Comparison of ENCODE assay signal across 21 cellular contexts in genomic region chr18:10450986-10451385, GRCh38. TPM values are rescaled to one million over a fixed set of nuclear protein-coding genes. Genes with fewer than 3 reads are reported as not detected.
A peak's percentile ranks its signal among the peaks of the same experiment; 100 is the strongest.
DNase-seq lines count a peak whose midpoint lies in the region; ATAC-seq and TF ChIP-seq lines count a peak whose summit lies in the region.
"Had no signal": no experiment of that assay in that cellular context is flagged by ENCODE, and none has a peak within 500 bp of the region (broad histone marks: within the 10 kb centered on the region; RNA-seq: fewer than 3 reads in every experiment).

No MANE protein-coding gene starts in this region.

- H3K23ac ChIP-seq in trophoblast cell (ENCODE audit: low read length): no peak overlapping the region

- no peak overlapping the region for H2BK12ac ChIP-seq in trophoblast cell (ENCODE audit: low read length)

- no peak overlapping the region for H2BK5ac ChIP-seq in trophoblast cell (ENCODE audit: low read depth, low read length, poor library complexity)

- H3K4ac ChIP-seq in trophoblast cell (ENCODE audit: low read depth, low read length): no peak overlapping the region

- no peak overlapping the region for H4K91ac ChIP-seq in trophoblast cell (ENCODE audit: low read depth, low read length)

- H3K18ac ChIP-seq in trophoblast cell (ENCODE audit: low read length): no peak overlapping the region

- no peaks in the 10 kb centered on the region for H3K36me3 Mint-ChIP-seq in Calu3 (ENCODE audit: insufficient read depth, unreplicated experiment)
- H3K36me3 Mint-ChIP-seq: CD4-positive, alpha-beta memory T cell; CD4-positive, CD25-positive, alpha-beta regulatory T cell; CD8-positive, alpha-beta memory T cell had no signal

- intact Hi-C loops in Calu3 (cut with micrococcal nuclease; ENCODE audit: unreplicated experiment): no loop called here

- peaks cover 100% of the 10 kb centered on the region for H3K27me3 Mint-ChIP-seq in Calu3 (ENCODE audit: unreplicated experiment)

- H3K9me3 ChIP-seq in trophoblast cell (ENCODE audit: insufficient read depth, low read depth, low read length): peaks cover 3% of the 10 kb centered on the region
- H3K9me3 ChIP-seq: BE2C, BLaER1 had no signal

- H3K79me1 ChIP-seq in trophoblast cell (ENCODE audit: low read length): peaks cover 3% of the 10 kb centered on the region

- no peak overlapping the region for H3K4me3 Mint-ChIP-seq in Calu3 (ENCODE audit: low read depth, unreplicated experiment)
- H3K4me3 Mint-ChIP-seq: CD4-positive, alpha-beta memory T cell; CD4-positive, CD25-positive, alpha-beta regulatory T cell; CD8-positive, alpha-beta memory T cell had no signal

- no peaks in the 10 kb centered on the region for H3K4me1 Mint-ChIP-seq in Calu3 (ENCODE audit: low read depth, unreplicated experiment)

- TF ChIP-seq CTCF in Calu3 (IDR thresholded peaks at IDR 0.05; ENCODE audit: unreplicated experiment): no peak

- H4K12ac ChIP-seq in trophoblast cell (ENCODE audit: low read depth, low read length): no peak overlapping the region

- DNase-seq in EH (ENCODE audit: low read depth): peak; percentile 16
- peak; percentile 81 to 96 for DNase-seq in trophoblast cell
- no peak for DNase-seq in Calu3
- DNase-seq in T-helper 1 cell: no peak
- DNase-seq: 8988T; ACHN; BE2C; C1 segment of cervical spinal cord; CD4-positive, alpha-beta memory T cell; CD4-positive, CD25-positive, alpha-beta regulatory T cell; CD8-positive, alpha-beta memory T cell; COR-L47; DMS79 treated with DMSO at 0.1 percent for 48 hours; EL; GDM1 had no signal

- H2AFZ ChIP-seq in trophoblast cell (ENCODE audit: insufficient read depth, low read length, poor library complexity): no peak overlapping the region

- no peak overlapping the region for H3K27ac Mint-ChIP-seq in Calu3 (ENCODE audit: unreplicated experiment)
- H3K27ac Mint-ChIP-seq: CD14-positive monocyte; CD4-positive, alpha-beta memory T cell; CD4-positive, CD25-positive, alpha-beta regulatory T cell; CD8-positive, alpha-beta memory T cell had no signal

- H2BK120ac ChIP-seq in trophoblast cell (ENCODE audit: insufficient read depth, low read length, poor library complexity): no peak overlapping the region

- WGBS in trophoblast cell (ENCODE audit: extremely low coverage, insufficient coverage, insufficient read length): no CpG with 5 or more reads among the region's 2 CpGs

- H3K36me3 ChIP-seq in trophoblast cell (ENCODE audit: control insufficient read depth in 1 of 2, insufficient read depth in 2 of 2, low read length in 2 of 2): no peaks in the 10 kb centered on the region
- H3K36me3 ChIP-seq: BE2C, BLaER1 had no signal

- ATAC-seq in GM18520 (IDR thresholded peaks at IDR 0.05; ENCODE audit: unreplicated experiment): no peak
- ATAC-seq: GM12878 had no signal

- CTCF ChIA-PET in Calu3 (lab: Charles Lee): no interaction called here

- no peak overlapping the region for H3K4me2 ChIP-seq in trophoblast cell (ENCODE audit: low read length)
- H3K4me2 ChIP-seq: BLaER1 had no signal

- H3K79me2 ChIP-seq in trophoblast cell (ENCODE audit: control insufficient read depth, insufficient read depth, low read length, poor library complexity): peaks cover 2% of the 10 kb centered on the region

- no peaks in the 10 kb centered on the region for H3K9me3 Mint-ChIP-seq in Calu3 (ENCODE audit: low read depth, unreplicated experiment)
- H3K9me3 Mint-ChIP-seq: CD4-positive, CD25-positive, alpha-beta regulatory T cell had no signal

- no peak overlapping the region for H3K4me3 ChIP-seq in trophoblast cell (ENCODE audit: low read depth, low read length)
- H3K4me3 ChIP-seq: BLaER1, GM12878 had no signal

- H4K8ac ChIP-seq in trophoblast cell (ENCODE audit: low read depth, low read length): no peak overlapping the region

- H2AK5ac ChIP-seq in trophoblast cell (ENCODE audit: low read length): no peak overlapping the region

- peaks cover 11 to 12% of the 10 kb centered on the region in 2 experiments for H3K4me1 ChIP-seq in trophoblast cell (ENCODE audit: control insufficient read depth in 1 of 2, insufficient read depth in 2 of 2, low read length in 2 of 2)
- H3K4me1 ChIP-seq: BE2C had no signal

- H3K14ac ChIP-seq in trophoblast cell (ENCODE audit: low read length): no peak overlapping the region

- peaks cover 9% of the 10 kb centered on the region for H3K27me3 ChIP-seq in trophoblast cell (ENCODE audit: insufficient read depth, low read length)

- no peak overlapping the region for H3K9ac ChIP-seq in trophoblast cell (ENCODE audit: low read length)
- H3K9ac ChIP-seq: BLaER1 had no signal

- H3K27ac ChIP-seq in angular gyrus (ENCODE audit: low read depth, low read length): peak overlapping the region; percentile 12
- H3K27ac ChIP-seq in trophoblast cell (ENCODE audit: low read depth, low read length): no peak overlapping the region
- H3K27ac ChIP-seq: BLaER1 had no signal

- no TSS peak for BruUV-seq in Calu3 (replicated peaks; lab: Mats Ljungman, UMichigan)

RNA-seq across cellular contexts. Expression of gene APCDD1, which starts 3.4 kb away (rescaled TPM):
- polyA plus RNA-seq in trophoblast cell (2013): 0.81 and 1.4 TPM in 2 replicates
- 0.51 TPM in 1 of 2 replicates, not detected in the other for total RNA-seq in Calu3 (2022)
- total RNA-seq: CD4-positive, alpha-beta memory T cell; CD4-positive, CD25-positive, alpha-beta regulatory T cell; CD8-positive, alpha-beta memory T cell; G401; GM12878 had no signal
- polyA plus RNA-seq: CD4-positive, alpha-beta memory T cell; CD4-positive, CD25-positive, alpha-beta regulatory T cell; CD8-positive, alpha-beta memory T cell; GM12878 had no signal

Comparison
In these comparisons a context has a peak if more than half of its experiments do, and no peak if none do; other contexts are left out.
1. DNase-seq: peak in EH (single experiment) and trophoblast cell (2 of 2); none in Calu3 (single experiment) and T-helper 1 cell (0 of 5).